ENCODE assay signal across 8 cellular contexts in the genomic region with DNA sequence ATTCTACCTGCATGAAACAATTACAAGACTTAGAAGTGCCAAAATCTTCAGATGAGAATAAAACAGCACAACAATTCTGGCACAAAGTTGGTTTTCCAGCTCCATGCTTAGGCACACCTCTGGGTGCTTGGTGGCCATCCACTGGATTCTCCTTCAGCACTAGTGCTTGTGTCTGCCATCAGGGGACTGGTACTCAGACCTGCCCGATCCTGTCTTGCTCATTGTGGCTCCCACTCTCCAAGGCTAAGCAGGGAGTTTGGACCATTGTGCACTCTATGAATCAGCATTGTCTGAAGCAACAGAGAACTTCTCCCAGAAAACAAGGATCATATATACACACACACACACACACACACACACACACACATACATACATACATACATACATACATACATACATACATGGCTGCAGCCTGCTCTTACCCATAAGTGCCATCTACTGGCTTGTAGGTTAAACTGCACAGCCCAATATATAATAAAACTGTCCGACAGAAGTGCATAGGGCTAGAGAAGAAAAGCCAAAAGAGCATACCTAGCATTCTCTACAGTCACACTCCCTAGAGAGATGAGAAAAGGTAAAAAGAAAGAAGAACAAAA.
DNase-seq lines count a peak whose midpoint lies in the region; ATAC-seq and TF ChIP-seq lines count a peak whose summit lies in the region.

No MANE protein-coding gene starts in this region.

- WGBS in right lobe of liver (ENCODE audit: insufficient coverage, low coverage, low lambda C conversion rate, missing lambda C conversion rate) = 10% methylated on average over 1 of the region's 2 CpGs
- 55% methylated on average over 2 of the region's 2 CpGs for WGBS in prostate gland

- no peak overlapping the region for H3K4me3 ChIP-seq in right lobe of liver
- no peak overlapping the region for H3K4me3 ChIP-seq in prostate gland

- peak; percentile 96 for ATAC-seq in HG02678 (IDR thresholded peaks at IDR 0.05; ENCODE audit: unreplicated experiment)
- peak; percentile 55 for ATAC-seq in activated T-helper 17 cell treated with anti-CD3 and anti-CD28 coated beads, Interleukin-2, amount 50 U/mL, for 72 hours (replicated peaks)
- ATAC-seq in right lobe of liver = peak; percentile 65 to 85 (median 74)

- H3K4me1 Mint-ChIP-seq in activated T-helper 17 cell treated with anti-CD3 and anti-CD28 coated beads, Interleukin-2, amount 50 U/mL, for 72 hours = peaks cover 3% of the 10 kb centered on the region
- peaks cover 7% of the 10 kb centered on the region for H3K4me1 Mint-ChIP-seq in mesothelial cell of epicardium

- H3K9me3 ChIP-seq in right lobe of liver (no peaks in the 10 kb centered on the region), prostate gland (no peaks in the 10 kb centered on the region)

- H3K4me1 ChIP-seq in right lobe of liver = no peaks in the 10 kb centered on the region
- no peaks in the 10 kb centered on the region for H3K4me1 ChIP-seq in prostate gland (replicated peaks)

- H3K27me3 ChIP-seq in right lobe of liver = no peaks in the 10 kb centered on the region
- no peaks in the 10 kb centered on the region for H3K27me3 ChIP-seq in prostate gland (replicated peaks; ENCODE audit: insufficient read depth)

- H3K27ac ChIP-seq in 22Rv1 (no peak overlapping the region), right lobe of liver (no peak overlapping the region), prostate gland (no peak overlapping the region)

- H3K4me3 Mint-ChIP-seq in activated T-helper 17 cell treated with anti-CD3 and anti-CD28 coated beads, Interleukin-2, amount 50 U/mL, for 72 hours = no peak overlapping the region
- no peak overlapping the region for H3K4me3 Mint-ChIP-seq in mesothelial cell of epicardium

- H3K27me3 Mint-ChIP-seq in activated T-helper 17 cell treated with anti-CD3 and anti-CD28 coated beads, Interleukin-2, amount 50 U/mL, for 72 hours = peaks cover 6% of the 10 kb centered on the region
- no peaks in the 10 kb centered on the region for H3K27me3 Mint-ChIP-seq in mesothelial cell of epicardium (ENCODE audit: low read depth)

- H3K36me3 ChIP-seq in right lobe of liver (no peaks in the 10 kb centered on the region), prostate gland (no peaks in the 10 kb centered on the region)

- no peaks in the 10 kb centered on the region for H3K9me3 Mint-ChIP-seq in activated T-helper 17 cell treated with anti-CD3 and anti-CD28 coated beads, Interleukin-2, amount 50 U/mL, for 72 hours
- peaks cover 4% of the 10 kb centered on the region for H3K9me3 Mint-ChIP-seq in mesothelial cell of epicardium

- no peak for TF ChIP-seq POLR2A in right lobe of liver (IDR thresholded peaks at IDR 0.05)
- no peak for TF ChIP-seq POLR2A in prostate gland (IDR thresholded peaks at IDR 0.05)

- no peak overlapping the region for H3K27ac Mint-ChIP-seq in activated T-helper 17 cell treated with anti-CD3 and anti-CD28 coated beads, Interleukin-2, amount 50 U/mL, for 72 hours
- no peak overlapping the region for H3K27ac Mint-ChIP-seq in mesothelial cell of epicardium

- H3K36me3 Mint-ChIP-seq in activated T-helper 17 cell treated with anti-CD3 and anti-CD28 coated beads, Interleukin-2, amount 50 U/mL, for 72 hours (ENCODE audit: low read depth) = no peaks in the 10 kb centered on the region
- H3K36me3 Mint-ChIP-seq in mesothelial cell of epicardium = no peaks in the 10 kb centered on the region

- TF ChIP-seq CTCF in 22Rv1 (IDR thresholded peaks at IDR 0.05) (peak; percentile 80), GM12874 (IDR thresholded peaks at IDR 0.05; ENCODE audit: insufficient read depth, low read depth, low read length) (peak; percentile 54; the same call in 1 of the 2 replicates), right lobe of liver (IDR thresholded peaks at IDR 0.05) (peak; percentile 46 to 63 (median 49)), prostate gland (IDR thresholded peaks at IDR 0.05) (peak in 1 of 4 experiments; percentile 12), mesothelial cell of epicardium (IDR thresholded peaks at IDR 0.05; ENCODE audit: unreplicated experiment) (no peak)

- DNase-seq in NCI-H1092 (lab: John Stamatoyannopoulos, UW) (peak; percentile 20), right lobe of liver (no peak), prostate gland (ENCODE audit: low spot score) (no peak), mesothelial cell of epicardium (ENCODE audit: low spot score in 2 of 2, unreplicated experiment in 2 of 2) (no peak)

- intact Hi-C loops in right lobe of liver (cut with DNase I) = no loop called here
- intact Hi-C loops in prostate gland (cut with DNase I) = no loop called here
